ENCODE assay signal across 28 cellular contexts in genomic region chr22:20636075-20636812, GRCh38.
"Had no signal": no experiment of that assay in that cellular context is flagged by ENCODE, and none has a peak within 500 bp of the region (broad histone marks: within the 10 kb centered on the region; RNA-seq: fewer than 3 reads in every experiment).

No MANE protein-coding gene starts in this region.

- H3K36me3 ChIP-seq: breast epithelium, SJSA1 had no signal

- H3K27ac Mint-ChIP-seq: activated CD4-positive, alpha-beta T cell treated with anti-CD3 and anti-CD28 coated beads, Interleukin-2, amount 10 ng/mL, durations not matched to agents 24 days and 14 days; activated CD8-positive, alpha-beta T cell treated with anti-CD3 and anti-CD28 coated beads for 36 hours; activated naive CD8-positive, alpha-beta T cell treated with anti-CD3 and anti-CD28 coated beads for 36 hours; activated T-cell treated with anti-CD3 and anti-CD28 coated beads, Interleukin-2, amount 50 U/mL, for 72 hours; activated T-helper 17 cell treated with anti-CD3 and anti-CD28 coated beads, Interleukin-2, amount 50 U/mL, for 72 hours; T-helper 1 cell treated with Interleukin-12 subunit alpha and Interleukin-12 subunit beta and Interleukin-4 antibody, amounts not matched to agents 30 μg/mL and 1 μg/mL, for 36 hours; T-helper 2 cell treated with Interferon-gamma antibody and Interleukin-4, amounts not matched to agents 5 μg/mL and 100 μg/mL, for 36 hours had no signal

- H3K4me1 ChIP-seq: breast epithelium, SJSA1 had no signal

- H3K4me3 ChIP-seq: body of pancreas, breast epithelium, SJSA1 had no signal

- H3K9ac ChIP-seq: SK-N-SH had no signal

- H3K36me3 Mint-ChIP-seq: activated naive CD8-positive, alpha-beta T cell treated with anti-CD3 and anti-CD28 coated beads for 36 hours had no signal

- DNase-seq: activated CD4-positive, alpha-beta T cell treated with anti-CD3 and anti-CD28 coated beads, Interleukin-2, amount 10 ng/mL, durations not matched to agents 24 days and 14 days; activated CD4-positive, alpha-beta T cell treated with anti-CD3 and anti-CD28 coated beads, Interleukin-2, amount 50 U/mL, for 4 hours; activated CD8-positive, alpha-beta T cell treated with anti-CD3 and anti-CD28 coated beads for 36 hours; activated gamma-delta T cell treated with Interleukin-2 at 50 U/mL for 16 hours; activated naive CD4-positive, alpha-beta T cell treated with anti-CD3 and anti-CD28 coated beads, Interleukin-2, amount 50 U/mL, for 16 hours; activated naive CD8-positive, alpha-beta T cell treated with anti-CD3 and anti-CD28 coated beads for 36 hours; activated T-cell treated with anti-CD3 and anti-CD28 coated beads, Interleukin-2, amount 50 U/mL, for 1 hour; activated T-cell treated with anti-CD3 and anti-CD28 coated beads, Interleukin-2, amount 50 U/mL, for 72 hours; amygdala; body of pancreas; caudate nucleus; cerebellar nuclear complex; NCI-H1105; NCI-H1417 treated with DMSO at 0.1 percent for 48 hours; NCI-H187 treated with DMSO at 0.1 percent for 48 hours; NCI-H2081; NCI-H226; NCI-H524 treated with DMSO at 0.1 percent for 48 hours; SHP77 treated with DMSO at 0.1 percent for 48 hours; SK-N-SH had no signal

- ATAC-seq: activated CD8-positive, alpha-beta T cell treated with anti-CD3 and anti-CD28 coated beads for 36 hours; activated T-cell treated with anti-CD3 and anti-CD28 coated beads, Interleukin-2, amount 50 U/mL, for 72 hours; activated T-helper 17 cell treated with anti-CD3 and anti-CD28 coated beads, Interleukin-2, amount 50 U/mL, for 72 hours; body of pancreas; Panc1 had no signal

- H3K9me3 Mint-ChIP-seq: activated CD8-positive, alpha-beta T cell treated with anti-CD3 and anti-CD28 coated beads for 36 hours; activated T-helper 17 cell treated with anti-CD3 and anti-CD28 coated beads, Interleukin-2, amount 50 U/mL, for 72 hours had no signal

- H3K27me3 ChIP-seq: body of pancreas had no signal

- H3K9me3 ChIP-seq: body of pancreas, breast epithelium, SJSA1, SK-N-SH had no signal

- H3K4me2 ChIP-seq: SK-N-SH had no signal

- H3K4me1 Mint-ChIP-seq: activated CD4-positive, alpha-beta T cell treated with anti-CD3 and anti-CD28 coated beads, Interleukin-2, amount 10 ng/mL, durations not matched to agents 24 days and 14 days; activated naive CD8-positive, alpha-beta T cell treated with anti-CD3 and anti-CD28 coated beads for 36 hours; activated T-helper 17 cell treated with anti-CD3 and anti-CD28 coated beads, Interleukin-2, amount 50 U/mL, for 72 hours had no signal

- H3K4me3 Mint-ChIP-seq: activated CD4-positive, alpha-beta T cell treated with anti-CD3 and anti-CD28 coated beads, Interleukin-2, amount 10 ng/mL, durations not matched to agents 24 days and 14 days; activated CD8-positive, alpha-beta T cell treated with anti-CD3 and anti-CD28 coated beads for 36 hours; activated naive CD8-positive, alpha-beta T cell treated with anti-CD3 and anti-CD28 coated beads for 36 hours; activated T-cell treated with anti-CD3 and anti-CD28 coated beads, Interleukin-2, amount 50 U/mL, for 72 hours; activated T-helper 17 cell treated with anti-CD3 and anti-CD28 coated beads, Interleukin-2, amount 50 U/mL, for 72 hours; T-helper 1 cell treated with Interleukin-12 subunit alpha and Interleukin-12 subunit beta and Interleukin-4 antibody, amounts not matched to agents 30 μg/mL and 1 μg/mL, for 36 hours; T-helper 2 cell treated with Interferon-gamma antibody and Interleukin-4, amounts not matched to agents 5 μg/mL and 100 μg/mL, for 36 hours had no signal

- H3K27ac ChIP-seq: body of pancreas, breast epithelium, SJSA1 had no signal

- FAIRE-seq: astrocyte, TTC549 had no signal
